In the genomic region with DNA sequence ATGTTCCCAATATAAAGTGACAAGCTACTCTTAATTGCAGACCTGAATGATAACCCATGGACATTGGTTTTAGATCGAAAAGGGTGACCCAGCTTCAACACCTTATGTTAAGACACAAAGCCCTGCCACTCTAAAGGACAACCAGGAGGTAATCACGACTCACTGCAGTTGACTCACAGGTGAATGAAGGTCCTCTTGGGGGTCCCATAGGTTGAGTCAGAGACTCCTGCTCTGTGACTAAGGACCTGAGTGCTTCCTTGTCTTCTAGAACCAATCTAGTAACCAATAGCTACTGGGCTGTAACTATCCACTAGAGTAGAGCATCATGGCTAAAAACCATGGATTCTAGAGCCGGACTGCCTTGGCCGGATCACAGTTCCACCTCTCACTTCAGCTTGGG, we compare ENCODE assay signal across 20 cellular contexts.
A peak's percentile ranks its signal among the peaks of the same experiment; 100 is the strongest.
DNase-seq lines count a peak whose midpoint lies in the region; ATAC-seq, FAIRE-seq and TF ChIP-seq lines count a peak whose summit lies in the region.
"Had no signal": no experiment of that assay in that cellular context is flagged by ENCODE, and none has a peak within 500 bp of the region (broad histone marks: within the 10 kb centered on the region; RNA-seq: fewer than 3 reads in every experiment).

No MANE protein-coding gene starts in this region.

- no peak for DNase-seq in stimulated activated naive CD8-positive, alpha-beta T cell treated with anti-CD3 and anti-CD28 coated beads, Interleukin-15, Interleukin-2, amounts not matched to agents 100 U/mL and 50 U/mL, for 24 hours
- no peak for DNase-seq in stimulated activated naive CD8-positive, alpha-beta T cell treated with anti-CD3 and anti-CD28 coated beads, Interleukin-15, amount 100 ng/mL, for 72 hours
- DNase-seq in hepatocyte (ENCODE audit: low spot score), result no peak
- peak; percentile 3 for DNase-seq in small intestine
- DNase-seq in NCI-H2081 (lab: John Stamatoyannopoulos, UW), result no peak
- no peak for DNase-seq in T-helper 1 cell
- no peak for DNase-seq in stimulated activated CD4-positive, alpha-beta T cell treated with anti-CD3 and anti-CD28 coated beads, Interleukin-4, amount 100 ng/mL, for 1 hour
- DNase-seq: 8988T; CD4-positive, alpha-beta memory T cell; DMS153; DMS79; GDM1; HCEC 1CT had no signal

- H3K9me3 Mint-ChIP-seq in stimulated activated naive CD8-positive, alpha-beta T cell treated with anti-CD3 and anti-CD28 coated beads, Interleukin-15, amount 100 ng/mL, for 72 hours, result no peaks in the 10 kb centered on the region
- H3K9me3 Mint-ChIP-seq: CD4-positive, alpha-beta memory T cell; GM23338 had no signal

- H3K4me2 ChIP-seq in hepatocyte, result no peak overlapping the region
- H3K4me2 ChIP-seq: BLaER1, GM23338 had no signal

- H3K9me2 ChIP-seq in hepatocyte (replicated peaks; ENCODE audit: insufficient read depth), result no peaks in the 10 kb centered on the region

- H3K9me3 ChIP-seq in hepatocyte (ENCODE audit: low read depth) (no peaks in the 10 kb centered on the region), small intestine (ENCODE audit: control insufficient read depth, low read depth) (no peaks in the 10 kb centered on the region)
- H3K9me3 ChIP-seq: BLaER1 had no signal

- TF ChIP-seq CTCF in hepatocyte (IDR thresholded peaks at IDR 0.05; ENCODE audit: poor library complexity), result no peak

- H3K27ac ChIP-seq in hepatocyte (peak overlapping the region; percentile 65), small intestine (ENCODE audit: low read depth in 1 of 2, low read length in 1 of 2) (peak overlapping the region in 1 of 2 donors; percentile 9)
- H3K27ac ChIP-seq: BLaER1, HL-60 had no signal

- no peak overlapping the region for H2AFZ ChIP-seq in hepatocyte
- H2AFZ ChIP-seq: GM23338 had no signal

- no peaks in the 10 kb centered on the region for H3K27me3 ChIP-seq in hepatocyte
- H3K27me3 ChIP-seq in small intestine (ENCODE audit: control insufficient read depth in 2 of 2, insufficient read depth in 2 of 2, low read length in 2 of 2), result peaks cover 0 to 2% of the 10 kb centered on the region in 2 donors
- H3K27me3 ChIP-seq: BLaER1 had no signal

- no peak overlapping the region for H3K27ac Mint-ChIP-seq in stimulated activated naive CD8-positive, alpha-beta T cell treated with anti-CD3 and anti-CD28 coated beads, Interleukin-15, amount 100 ng/mL, for 72 hours
- H3K27ac Mint-ChIP-seq: CD14-positive monocyte; CD4-positive, alpha-beta memory T cell; GM23338 had no signal

- no peaks in the 10 kb centered on the region for H3K4me1 Mint-ChIP-seq in stimulated activated naive CD8-positive, alpha-beta T cell treated with anti-CD3 and anti-CD28 coated beads, Interleukin-15, amount 100 ng/mL, for 72 hours
- H3K4me1 Mint-ChIP-seq: CD14-positive monocyte; CD4-positive, alpha-beta memory T cell had no signal

- H3K27me3 Mint-ChIP-seq in stimulated activated naive CD8-positive, alpha-beta T cell treated with anti-CD3 and anti-CD28 coated beads, Interleukin-15, amount 100 ng/mL, for 72 hours, result peaks cover 48% of the 10 kb centered on the region

- peak; percentile 70 for ATAC-seq in stimulated activated naive CD8-positive, alpha-beta T cell treated with anti-CD3 and anti-CD28 coated beads, Interleukin-15, Interleukin-2, amounts not matched to agents 100 U/mL and 50 U/mL, for 24 hours
- no peak for ATAC-seq in stimulated activated naive CD8-positive, alpha-beta T cell treated with anti-CD3 and anti-CD28 coated beads, Interleukin-15, amount 100 ng/mL, for 72 hours
- ATAC-seq: GM23338 had no signal

- no peaks in the 10 kb centered on the region for H4K20me1 ChIP-seq in hepatocyte (ENCODE audit: insufficient read depth, poor library complexity, severe bottlenecking)
- H4K20me1 ChIP-seq: BLaER1 had no signal

- no peaks in the 10 kb centered on the region for H3K79me2 ChIP-seq in hepatocyte

- no peak overlapping the region for H3K4me3 Mint-ChIP-seq in stimulated activated naive CD8-positive, alpha-beta T cell treated with anti-CD3 and anti-CD28 coated beads, Interleukin-15, amount 100 ng/mL, for 72 hours
- H3K4me3 Mint-ChIP-seq: CD14-positive monocyte; CD4-positive, alpha-beta memory T cell; GM23338 had no signal

- H3K4me3 ChIP-seq in hepatocyte, result no peak overlapping the region
- no peak overlapping the region for H3K4me3 ChIP-seq in small intestine (ENCODE audit: low read depth in 1 of 2, low read length in 2 of 2)
- H3K4me3 ChIP-seq: BLaER1, GM23338 had no signal

- H3K4me1 ChIP-seq in hepatocyte (ENCODE audit: insufficient read depth), result peaks cover 5% of the 10 kb centered on the region
- H3K4me1 ChIP-seq in small intestine (ENCODE audit: control insufficient read depth in 2 of 2, insufficient read depth in 1 of 2, low read depth in 1 of 2, low read length in 1 of 2), result no peaks in the 10 kb centered on the region

- WGBS in hepatocyte (ENCODE audit: low lambda C conversion rate, missing lambda C conversion rate), result 95% methylated on average over 4 of the region's 4 CpGs
- WGBS in small intestine, 3 donors, result 86 to 87% (median 87%) methylated on average over 4 of the region's 4 CpGs

- FAIRE-seq in small intestine (lab: Jason Lieb, UNC), result no peak
- FAIRE-seq: GM12892, GM18507, H54 had no signal

- H3K36me3 ChIP-seq in hepatocyte (replicated peaks; ENCODE audit: insufficient read depth, low read depth) (no peaks in the 10 kb centered on the region), small intestine (ENCODE audit: control insufficient read depth in 2 of 2, insufficient read depth in 2 of 2, low read length in 2 of 2) (no peaks in the 10 kb centered on the region)
- H3K36me3 ChIP-seq: BLaER1 had no signal
